In genomic region chr2:172962824-172963223, GRCh38 we compare ENCODE assay signal across 13 cellular contexts.
DNase-seq lines count a peak whose midpoint lies in the region; ATAC-seq, FAIRE-seq and TF ChIP-seq lines count a peak whose summit lies in the region.
"Had no signal": no experiment of that assay in that cellular context is flagged by ENCODE, and none has a peak within 500 bp of the region (broad histone marks: within the 10 kb centered on the region; RNA-seq: fewer than 3 reads in every experiment).

No MANE protein-coding gene starts in this region.

- H3K4me3 Mint-ChIP-seq in activated T-cell treated with anti-CD3 and anti-CD28 coated beads, Interleukin-2, amount 50 U/mL, for 24 hours, result no peak overlapping the region
- H3K4me3 Mint-ChIP-seq in chondrocyte (ENCODE audit: unreplicated experiment), result no peak overlapping the region
- H3K4me3 Mint-ChIP-seq: nephron had no signal

- intact Hi-C loops in cardiac septum (cut with DNase I), result no loop called here
- intact Hi-C loops in gastrocnemius medialis (cut with DNase I; ENCODE audit: low total_unique reads), result no loop called here

- in situ Hi-C loops in gastrocnemius medialis (cut with MboI; ENCODE audit: low sequenced_read_pairs in 4 of 4), result loop anchor here in 2 of 4 donors (25.0 kb wide), 1 partner anchor 399 kb away; the partner anchor contains the start of gene CDCA7 (in 2 of the 2)

- H3K36me3 ChIP-seq in small intestine (ENCODE audit: control insufficient read depth in 2 of 2, insufficient read depth in 2 of 2, low read length in 2 of 2) (no peaks in the 10 kb centered on the region), gastrocnemius medialis (no peaks in the 10 kb centered on the region)
- H3K36me3 ChIP-seq: BLaER1 had no signal

- H3K4me3 ChIP-seq in small intestine (ENCODE audit: low read depth in 1 of 2, low read length in 2 of 2) (no peak overlapping the region), gastrocnemius medialis (no peak overlapping the region)
- H3K4me3 ChIP-seq: BLaER1 had no signal

- no peak for DNase-seq in activated T-cell treated with anti-CD3 and anti-CD28 coated beads, Interleukin-2, amount 50 U/mL, for 24 hours
- no peak for DNase-seq in activated T-cell treated with anti-CD3 and anti-CD28 coated beads, Interleukin-2, amount 50 U/mL, for 48 hours
- DNase-seq in NOMO-1 treated with DMSO at 0.1 percent for 48 hours (lab: John Stamatoyannopoulos, UW; ENCODE audit: unreplicated experiment) (peak; percentile 91), chondrocyte (ENCODE audit: low spot score) (no peak), small intestine (peak; percentile 17), cardiac septum (ENCODE audit: low spot score) (no peak), NAMALWA (ENCODE audit: low spot score) (no peak), gastrocnemius medialis (no peak)
- DNase-seq: amniotic stem cell, NCI-H2227 treated with DMSO at 0.1 percent for 48 hours had no signal

- H3K27me3 Mint-ChIP-seq in activated T-cell treated with anti-CD3 and anti-CD28 coated beads, Interleukin-2, amount 50 U/mL, for 24 hours, result peaks cover 4% of the 10 kb centered on the region
- H3K27me3 Mint-ChIP-seq in chondrocyte (ENCODE audit: low read depth), result no peaks in the 10 kb centered on the region

- no peaks in the 10 kb centered on the region for H3K9me3 Mint-ChIP-seq in activated T-cell treated with anti-CD3 and anti-CD28 coated beads, Interleukin-2, amount 50 U/mL, for 24 hours
- H3K9me3 Mint-ChIP-seq in chondrocyte (ENCODE audit: low read depth), result no peaks in the 10 kb centered on the region
- H3K9me3 Mint-ChIP-seq: nephron had no signal

- WGBS in small intestine, 3 donors, result 55 to 77% (median 68%) methylated on average over 2 of the region's 2 CpGs

- H3K4me1 Mint-ChIP-seq in activated T-cell treated with anti-CD3 and anti-CD28 coated beads, Interleukin-2, amount 50 U/mL, for 24 hours (ENCODE audit: low read depth), result peaks cover 29% of the 10 kb centered on the region
- H3K4me1 Mint-ChIP-seq in chondrocyte (ENCODE audit: low read depth), result peaks cover 36% of the 10 kb centered on the region

- FAIRE-seq in small intestine (lab: Jason Lieb, UNC), result no peak
- FAIRE-seq: GM12891 had no signal

- no peak for TF ChIP-seq POLR2A in gastrocnemius medialis (IDR thresholded peaks at IDR 0.05)

- H3K36me3 Mint-ChIP-seq in activated T-cell treated with anti-CD3 and anti-CD28 coated beads, Interleukin-2, amount 50 U/mL, for 24 hours (ENCODE audit: low read depth), result no peaks in the 10 kb centered on the region
- no peaks in the 10 kb centered on the region for H3K36me3 Mint-ChIP-seq in chondrocyte (ENCODE audit: low read depth)

- H3K27ac ChIP-seq in small intestine (ENCODE audit: low read depth in 1 of 2, low read length in 1 of 2) (no peak overlapping the region), gastrocnemius medialis (no peak overlapping the region)
- H3K27ac ChIP-seq: BLaER1 had no signal

- H3K27ac Mint-ChIP-seq in activated T-cell treated with anti-CD3 and anti-CD28 coated beads, Interleukin-2, amount 50 U/mL, for 24 hours, result peak overlapping the region; percentile 88
- peak overlapping the region; percentile 28 for H3K27ac Mint-ChIP-seq in chondrocyte (ENCODE audit: unreplicated experiment)
- H3K27ac Mint-ChIP-seq: nephron had no signal

- TF ChIP-seq CTCF in chondrocyte (IDR thresholded peaks at IDR 0.05) (no peak), gastrocnemius medialis (IDR thresholded peaks at IDR 0.05 in 4 of 5, conservative IDR thresholded peaks at IDR 0.05 in 1 of 5) (no peak)

- no peaks in the 10 kb centered on the region for H3K9me3 ChIP-seq in small intestine (ENCODE audit: control insufficient read depth, low read depth)
- no peaks in the 10 kb centered on the region for H3K9me3 ChIP-seq in gastrocnemius medialis
- H3K9me3 ChIP-seq: BLaER1 had no signal

- no peak for ATAC-seq in gastrocnemius medialis

- no peaks in the 10 kb centered on the region for H3K27me3 ChIP-seq in small intestine (ENCODE audit: control insufficient read depth in 2 of 2, insufficient read depth in 2 of 2, low read length in 2 of 2)
- no peaks in the 10 kb centered on the region for H3K27me3 ChIP-seq in gastrocnemius medialis
- H3K27me3 ChIP-seq: BLaER1 had no signal

- H3K4me1 ChIP-seq in small intestine (ENCODE audit: control insufficient read depth in 2 of 2, insufficient read depth in 1 of 2, low read depth in 1 of 2, low read length in 1 of 2), result no peaks in the 10 kb centered on the region
- peaks cover 10 to 11% of the 10 kb centered on the region in 2 donors for H3K4me1 ChIP-seq in gastrocnemius medialis
- H3K4me1 ChIP-seq: BLaER1 had no signal

Comparison
In these comparisons a context has a peak if more than half of its experiments do, and no peak if none do; other contexts are left out.
1. DNase-seq: peak in NOMO-1 treated with DMSO at 0.1 percent for 48 hours (single experiment) and small intestine (single experiment); none in activated T-cell treated with anti-CD3 and anti-CD28 coated beads, Interleukin-2, amount 50 U/mL, for 24 hours (single experiment), activated T-cell treated with anti-CD3 and anti-CD28 coated beads, Interleukin-2, amount 50 U/mL, for 48 hours (0 of 2), chondrocyte (single experiment), cardiac septum (single experiment), NAMALWA (single experiment) and gastrocnemius medialis (0 of 2).